In the genomic region with DNA sequence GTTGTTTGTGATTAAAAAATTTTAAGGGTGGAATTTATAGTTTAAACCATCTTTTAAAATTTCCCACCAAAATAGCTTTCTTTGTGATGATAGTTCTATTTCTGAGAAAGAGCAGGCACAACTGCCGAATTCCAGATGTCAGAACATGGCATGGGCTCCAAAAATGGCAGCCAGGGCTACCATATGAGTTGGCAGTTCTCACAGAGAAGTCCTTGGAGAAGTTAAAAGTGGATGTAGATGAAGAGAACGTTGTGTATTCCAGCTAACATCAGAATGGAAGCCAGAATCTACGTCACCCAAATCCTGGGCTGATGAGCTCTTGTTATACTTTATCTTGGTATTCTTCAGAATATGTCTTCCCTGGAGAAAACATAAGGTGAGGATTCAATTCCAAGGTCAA, we compare ENCODE assay signal across 23 cellular contexts.
"Had no signal": no experiment of that assay in that cellular context is flagged by ENCODE, and none has a peak within 500 bp of the region (broad histone marks: within the 10 kb centered on the region; RNA-seq: fewer than 3 reads in every experiment).

No MANE protein-coding gene starts in this region.

- ATAC-seq: naive thymus-derived CD8-positive, alpha-beta T cell; natural killer cell treated with Interleukin-12 subunit alpha and Interleukin-12 subunit beta and Interleukin-15 and Interleukin-18, amount 100 ng/mL, for 72 hours; pancreas; right lobe of liver; stimulated activated effector memory CD8-positive, alpha-beta T cell treated with anti-CD3 and anti-CD28 coated beads, Interleukin-12 subunit alpha, Interleukin-12 subunit beta, amount 100 ng/mL, for 72 hours; stimulated activated naive B cell treated with anti-CD40 and anti-IgM and Interleukin-4, amounts not matched to agents 10 μg/mL and 1 μg/mL and 100 μg/mL, for 72 hours; upper lobe of right lung had no signal

- H3K36me3 ChIP-seq: neutrophil, pancreas, prostate gland, right lobe of liver, sigmoid colon, stomach, tibial artery, transverse colon, upper lobe of right lung, uterus had no signal

- H3K27me3 ChIP-seq: neutrophil, pancreas, right lobe of liver, sigmoid colon, stomach, tibial artery, transverse colon, upper lobe of right lung, uterus had no signal

- H3K4me1 ChIP-seq: pancreas, prostate gland, right lobe of liver, sigmoid colon, stomach, tibial artery, transverse colon, upper lobe of right lung, uterus had no signal

- H3K4me3 ChIP-seq: pancreas, prostate gland, right lobe of liver, sigmoid colon, stomach, tibial artery, transverse colon, upper lobe of right lung, uterus had no signal

- H3K9me3 ChIP-seq: neutrophil, pancreas, prostate gland, right lobe of liver, sigmoid colon, stomach, tibial artery, transverse colon, upper lobe of right lung, uterus had no signal

- H3K27ac ChIP-seq: neutrophil, pancreas, prostate gland, right lobe of liver, sigmoid colon, stomach, tibial artery, transverse colon, upper lobe of right lung, uterus had no signal

- DNase-seq: naive thymus-derived CD8-positive, alpha-beta T cell; nephron progenitor cell; nucleus accumbens; pancreas; retina; right lobe of liver; sigmoid colon; small intestine; stimulated activated CD4-positive, alpha-beta T cell treated with anti-CD3 and anti-CD28 coated beads, Interleukin-15, amount 100 ng/mL, for 24 hours; stimulated activated CD4-positive, alpha-beta T cell treated with anti-CD3 and anti-CD28 coated beads, Interleukin-2, amount 100 ng/mL, for 24 hours; stimulated activated CD4-positive, alpha-beta T cell treated with anti-CD3 and anti-CD28 coated beads, Interleukin-2, amount 100 ng/mL, for 48 hours; stimulated activated CD4-positive, alpha-beta T cell treated with anti-CD3 and anti-CD28 coated beads, Interleukin-4, amount 100 ng/mL, for 24 hours; stimulated activated naive B cell treated with anti-CD40 and anti-IgM and Interleukin-4, amounts not matched to agents 10 μg/mL and 1 μg/mL and 100 μg/mL, for 72 hours; stimulated activated naive CD4-positive, alpha-beta T cell treated with Interleukin-2 at 50 U/mL for 16 hours; stomach; tibial artery; transverse colon; upper lobe of right lung; uterus had no signal
